In genomic region chr1:111190931-111191451, GRCh38 we compare ENCODE assay signal across 10 cellular contexts. TPM values are rescaled to one million over a fixed set of nuclear protein-coding genes. Genes with fewer than 3 reads are reported as not detected.
DNase-seq lines count a peak whose midpoint lies in the region; ATAC-seq and TF ChIP-seq lines count a peak whose summit lies in the region.
"Had no signal": no experiment of that assay in that cellular context is flagged by ENCODE, and none has a peak within 500 bp of the region (broad histone marks: within the 10 kb centered on the region; RNA-seq: fewer than 3 reads in every experiment).

No MANE protein-coding gene starts in this region.

- peaks cover 38% of the 10 kb centered on the region for H3K4me1 ChIP-seq in mucosa of descending colon (ENCODE audit: low read depth)

- H3K9me3 ChIP-seq in mucosa of descending colon, result no peaks in the 10 kb centered on the region

- intact Hi-C loops in mucosa of descending colon (cut with DNase I, micrococcal nuclease), result no loop called here

- H3K4me3 ChIP-seq in cardiac fibroblast (replicated peaks in 1 of 2; ENCODE audit: low read depth in 2 of 2, low read length in 2 of 2), result no peak overlapping the region
- H3K4me3 ChIP-seq in mucosa of descending colon, result no peak overlapping the region

- ATAC-seq in mucosa of descending colon, result peak; percentile 29
- no peak for ATAC-seq in activated CD4-positive, CD25-positive, alpha-beta regulatory T cell treated with anti-CD3 and anti-CD28 coated beads, Interleukin-2, amount 50 U/mL, for 24 hours
- ATAC-seq in HG02759 (IDR thresholded peaks at IDR 0.05; ENCODE audit: unreplicated experiment), result no peak

- peak; percentile 76 for DNase-seq in AG20443 (ENCODE audit: low spot score)
- peak; percentile 51 for DNase-seq in HS-5 (ENCODE audit: low read depth)
- peak; percentile 40 to 78 for DNase-seq in cardiac fibroblast (ENCODE audit: low read depth in 2 of 2)
- DNase-seq in mucosa of descending colon, result no peak
- no peak for DNase-seq in midbrain (lab: John Stamatoyannopoulos, UW)
- DNase-seq in epidermal melanocyte (ENCODE audit: insufficient read length, low spot score), result no peak
- DNase-seq: DMS53, SHP77 treated with DMSO at 0.1 percent for 48 hours had no signal

- peaks cover 5% of the 10 kb centered on the region for H3K36me3 ChIP-seq in mucosa of descending colon (ENCODE audit: low read depth)

- TF ChIP-seq CTCF in cardiac fibroblast (IDR thresholded peaks at IDR 0.05; ENCODE audit: low read depth, low read length), result no peak
- no peak for TF ChIP-seq CTCF in mucosa of descending colon (IDR thresholded peaks at IDR 0.05)

RNA-seq across cellular contexts. Expression of gene DENND2D, which starts 9.5 kb away (rescaled TPM):
- total RNA-seq in mucosa of descending colon, result 10 to 100 TPM; 42.2 to 65.4 (median 63.3) TPM

RNA-seq across cellular contexts. Expression of gene CHI3L2, which starts 36.5 kb away (rescaled TPM):
- 1 to 10 TPM in 2 of 3 donors, under 1 TPM in 1; 0.76 to 3.3 (median 1.1) TPM for total RNA-seq in mucosa of descending colon

RNA-seq across cellular contexts. Expression of gene CEPT1, which starts 51.0 kb away (rescaled TPM):
- total RNA-seq in mucosa of descending colon, result 10 to 100 TPM; 29.4 to 35.9 (median 31.0) TPM

RNA-seq across cellular contexts. Expression of gene DRAM2, which starts 51.1 kb away (rescaled TPM):
- total RNA-seq in mucosa of descending colon, result 10 to 100 TPM; 44.2 to 52.3 (median 48.5) TPM

Comparison
In these comparisons a context has a peak if more than half of its experiments do, and no peak if none do; other contexts are left out.
1. DNase-seq: peak in AG20443 (single experiment), HS-5 (single experiment) and cardiac fibroblast (2 of 2); none in mucosa of descending colon (0 of 3), midbrain (single experiment) and epidermal melanocyte (single experiment).